23 cellular contexts compared by ENCODE assay signal in the genomic region with DNA sequence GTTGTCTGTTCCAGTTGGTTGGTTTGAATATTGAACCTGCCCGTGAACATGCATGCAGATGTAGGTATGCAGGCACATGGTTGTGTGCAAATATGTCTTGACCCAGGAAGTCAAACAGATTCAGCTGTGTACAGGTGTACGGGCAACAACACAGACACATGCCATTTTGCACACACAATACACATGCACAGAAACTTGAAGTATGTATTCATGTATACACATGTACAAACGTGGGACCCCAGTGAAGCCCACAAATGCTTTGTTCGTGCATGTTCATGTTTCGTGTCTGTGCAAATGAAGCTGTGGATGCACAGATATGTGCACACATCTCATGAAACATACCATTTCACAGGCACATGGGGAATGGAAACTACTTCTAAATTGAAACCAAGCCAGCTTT. TPM values are rescaled to one million over a fixed set of nuclear protein-coding genes. Genes with fewer than 3 reads are reported as not detected.
"Had no signal": no experiment of that assay in that cellular context is flagged by ENCODE, and none has a peak within 500 bp of the region (broad histone marks: within the 10 kb centered on the region; RNA-seq: fewer than 3 reads in every experiment).

No MANE protein-coding gene starts in this region.

- ATAC-seq: natural killer cell treated with Interleukin-12 subunit alpha and Interleukin-12 subunit beta and Interleukin-15 and Interleukin-18, amount 100 ng/mL, for 72 hours; sciatic nerve; stimulated activated effector memory CD8-positive, alpha-beta T cell treated with anti-CD3 and anti-CD28 coated beads, Interleukin-12 subunit alpha, Interleukin-12 subunit beta, amount 100 ng/mL, for 72 hours had no signal

- H3K4me1 Mint-ChIP-seq: mesothelial cell of epicardium, neural crest cell had no signal

- H3K4me1 ChIP-seq: left ventricle myocardium inferior, prostate gland, right atrium auricular region, transverse colon had no signal

- H3K36me3 Mint-ChIP-seq: memory B cell; mesothelial cell of epicardium; naive B cell; natural killer cell treated with Interleukin-12 subunit alpha and Interleukin-12 subunit beta and Interleukin-15 and Interleukin-18, amount 100 ng/mL, for 72 hours; stimulated activated effector memory CD8-positive, alpha-beta T cell treated with anti-CD3 and anti-CD28 coated beads, Interleukin-12 subunit alpha, Interleukin-12 subunit beta, amount 100 ng/mL, for 72 hours had no signal

- H3K9me3 ChIP-seq: left ventricle myocardium inferior, mucosa of descending colon, prostate gland, right atrium auricular region, transverse colon had no signal

- H3K4me3 Mint-ChIP-seq: memory B cell; mesothelial cell of epicardium; naive B cell; natural killer cell treated with Interleukin-12 subunit alpha and Interleukin-12 subunit beta and Interleukin-15 and Interleukin-18, amount 100 ng/mL, for 72 hours; neural crest cell; stimulated activated effector memory CD8-positive, alpha-beta T cell treated with anti-CD3 and anti-CD28 coated beads, Interleukin-12 subunit alpha, Interleukin-12 subunit beta, amount 100 ng/mL, for 72 hours had no signal

- H3K36me3 ChIP-seq: left ventricle myocardium inferior, prostate gland, right atrium auricular region, transverse colon had no signal

- DNase-seq: dorsolateral prefrontal cortex; effector CD4-positive, alpha-beta T cell; kidney; left ventricle myocardium inferior; mucosa of descending colon; naive B cell; stimulated activated CD4-positive, alpha-beta T cell treated with anti-CD3 and anti-CD28 coated beads, Interleukin-12 subunit alpha, Interleukin-12 subunit beta, amount 100 ng/mL, for 4 hours; stimulated activated CD4-positive, alpha-beta T cell treated with anti-CD3 and anti-CD28 coated beads, Interleukin-2, amount 100 ng/mL, for 24 hours; stimulated activated CD4-positive, alpha-beta T cell treated with anti-CD3 and anti-CD28 coated beads, Interleukin-4, amount 100 ng/mL, for 24 hours; stimulated activated naive CD4-positive, alpha-beta T cell treated with Interleukin-2 at 50 U/mL for 16 hours; transverse colon had no signal

- H3K27ac Mint-ChIP-seq: memory B cell; mesothelial cell of epicardium; natural killer cell treated with Interleukin-12 subunit alpha and Interleukin-12 subunit beta and Interleukin-15 and Interleukin-18, amount 100 ng/mL, for 72 hours; stimulated activated effector memory CD8-positive, alpha-beta T cell treated with anti-CD3 and anti-CD28 coated beads, Interleukin-12 subunit alpha, Interleukin-12 subunit beta, amount 100 ng/mL, for 72 hours had no signal

- H3K27me3 ChIP-seq: dorsolateral prefrontal cortex, hepatocyte, right atrium auricular region, transverse colon had no signal

- H3K27ac ChIP-seq: dorsolateral prefrontal cortex, hepatocyte, left ventricle myocardium inferior, prostate gland, right atrium auricular region, transverse colon had no signal

- H3K9me3 Mint-ChIP-seq: memory B cell; mesothelial cell of epicardium; naive B cell; natural killer cell treated with Interleukin-12 subunit alpha and Interleukin-12 subunit beta and Interleukin-15 and Interleukin-18, amount 100 ng/mL, for 72 hours; neural crest cell; stimulated activated effector memory CD8-positive, alpha-beta T cell treated with anti-CD3 and anti-CD28 coated beads, Interleukin-12 subunit alpha, Interleukin-12 subunit beta, amount 100 ng/mL, for 72 hours had no signal

- H3K4me3 ChIP-seq: dorsolateral prefrontal cortex, hepatocyte, left ventricle myocardium inferior, lung, mucosa of descending colon, prostate gland, right atrium auricular region, smooth muscle cell, transverse colon had no signal

RNA-seq across cellular contexts. Expression of gene ACSBG1, which starts 54.5 kb away (rescaled TPM):
- total RNA-seq: cardiac septum, right atrium auricular region had no signal
